In genomic region chr9:124121725-124122124, GRCh38 we compare ENCODE assay signal across 8 cellular contexts.
"Had no signal": no experiment of that assay in that cellular context is flagged by ENCODE, and none has a peak within 500 bp of the region (broad histone marks: within the 10 kb centered on the region; RNA-seq: fewer than 3 reads in every experiment).

No MANE protein-coding gene starts in this region.

- FAIRE-seq: G401.6, GM12878, GM12891, GM12892, GM18507, GM19239 had no signal

- ATAC-seq: GM12878 had no signal

- H3K4me3 ChIP-seq: GM12878 had no signal

- DNase-seq: GDM1, GF-D8 had no signal
